16 cellular contexts compared by ENCODE assay signal in the genomic region with DNA sequence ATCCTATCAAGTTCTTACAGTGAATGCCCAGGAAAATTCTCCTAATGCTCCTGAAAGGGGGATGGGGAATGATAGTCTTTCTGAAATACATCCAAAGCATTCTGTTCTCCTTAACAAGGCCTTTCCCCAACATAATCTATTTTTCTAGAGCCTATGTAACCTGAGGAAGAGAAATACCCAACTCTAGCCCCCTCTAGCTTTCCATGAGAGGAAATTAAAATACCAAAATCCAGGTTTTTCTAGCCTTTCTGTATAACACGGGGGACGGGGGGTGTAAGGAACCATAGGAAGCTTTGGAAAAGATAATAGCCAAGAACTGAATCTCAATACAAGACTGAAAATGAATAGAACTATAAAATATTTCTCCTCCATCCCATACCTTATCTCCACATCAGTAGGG.
DNase-seq lines count a peak whose midpoint lies in the region; ATAC-seq, FAIRE-seq and TF ChIP-seq lines count a peak whose summit lies in the region.
"Had no signal": no experiment of that assay in that cellular context is flagged by ENCODE, and none has a peak within 500 bp of the region (broad histone marks: within the 10 kb centered on the region; RNA-seq: fewer than 3 reads in every experiment).

No MANE protein-coding gene starts in this region.

- H2BK15ac ChIP-seq in H1 (ENCODE audit: low read length): no peak overlapping the region

- no peaks in the 10 kb centered on the region for H3K9me2 ChIP-seq in GM23338 (ENCODE audit: insufficient read depth)

- no peak overlapping the region for H3K27ac Mint-ChIP-seq in GM23338
- no peak overlapping the region for H3K27ac Mint-ChIP-seq in neural progenitor cell
- H3K27ac Mint-ChIP-seq in effector memory CD8-positive, alpha-beta T cell: no peak overlapping the region
- H3K27ac Mint-ChIP-seq: CD4-positive, alpha-beta T cell had no signal

- no peak overlapping the region for H2AK5ac ChIP-seq in H1 (ENCODE audit: low read depth, low read length)

- CTCF ChIA-PET in H1 (lab: Charles Lee; ENCODE audit: partially characterized antibody): interaction anchor here (0.6 to 2.4 kb wide), 11 partner anchors 10 to 371 kb away, joined by 3 to 7 read pairs (median 3); no protein-coding TSS in a partner anchor

- H2BK20ac ChIP-seq in H1 (ENCODE audit: low read length): no peak overlapping the region

- no peak overlapping the region for H2BK120ac ChIP-seq in H1 (replicated peaks; ENCODE audit: low read depth, low read length)

- no peaks in the 10 kb centered on the region for H3K79me2 ChIP-seq in GM23338 (replicated peaks; ENCODE audit: insufficient read depth)
- no peaks in the 10 kb centered on the region for H3K79me2 ChIP-seq in H1 (ENCODE audit: control insufficient read depth in 1 of 2, insufficient read depth in 2 of 2, low read length in 2 of 2)
- H3K79me2 ChIP-seq in neural progenitor cell (ENCODE audit: low read depth): no peaks in the 10 kb centered on the region

- H3K27ac ChIP-seq in GM23338 (ENCODE audit: low read depth) (no peak overlapping the region), H1 (ENCODE audit: low read depth, low read length) (no peak overlapping the region), neural progenitor cell (no peak overlapping the region), prostate gland (no peak overlapping the region), right cardiac atrium (ENCODE audit: low read length) (no peak overlapping the region)
- H3K27ac ChIP-seq: HL-60 had no signal

- POLR2A ChIA-PET in H1 (lab: Charles Lee; ENCODE audit: partially characterized antibody): no interaction called here

- H3K18ac ChIP-seq in H1 (ENCODE audit: extremely low read depth, low read length): no peak overlapping the region

- DNase-seq in GM23338 (ENCODE audit: low spot score) (peak; percentile 37), OCI-M1 (lab: John Stamatoyannopoulos, UW) (peak; percentile 3), H1 (ENCODE audit: low read depth in 1 of 2, low spot score in 2 of 2) (no peak), neural progenitor cell (ENCODE audit: low spot score) (no peak), prostate gland (ENCODE audit: low spot score) (no peak), right cardiac atrium (no peak)
- DNase-seq in effector memory CD8-positive, alpha-beta T cell: no peak
- DNase-seq: ACHN; C1 segment of cervical spinal cord; Calu3; CD4-positive, alpha-beta T cell; DMS 273 treated with DMSO at 0.1 percent for 48 hours; GOT3; HCEC 1CT had no signal

- H3K56ac ChIP-seq in H1 (replicated peaks; ENCODE audit: insufficient read length, low read depth, low read length): no peak overlapping the region

- peak in 1 of 2 experiments; percentile 28; a peak in 3 of 4 replicates for TF ChIP-seq RAD21 in H1 (IDR thresholded peaks at IDR 0.05 in 1 of 2, conservative IDR thresholded peaks at IDR 0.05 in 1 of 2; ENCODE audit: low read depth in 2 of 2, low read length in 2 of 2)

- H3K4me2 ChIP-seq in GM23338: no peak overlapping the region
- no peak overlapping the region for H3K4me2 ChIP-seq in H1 (ENCODE audit: insufficient read depth in 1 of 2, low read depth in 2 of 2, low read length in 2 of 2)
- no peak overlapping the region for H3K4me2 ChIP-seq in neural progenitor cell

- no peaks in the 10 kb centered on the region for H3K79me1 ChIP-seq in H1 (ENCODE audit: low read depth, low read length)

- no peaks in the 10 kb centered on the region for H4K20me1 ChIP-seq in GM23338 (replicated peaks; ENCODE audit: insufficient read depth)
- no peaks in the 10 kb centered on the region for H4K20me1 ChIP-seq in H1 (replicated peaks in 1 of 2; ENCODE audit: control insufficient read depth in 1 of 2, insufficient read depth in 2 of 2, low read length in 2 of 2)
- no peaks in the 10 kb centered on the region for H4K20me1 ChIP-seq in neural progenitor cell (ENCODE audit: low read depth)

- no peak for TF ChIP-seq EP300 in H1 (IDR thresholded peaks at IDR 0.05; ENCODE audit: borderline replicate concordance in 1 of 2, low read depth in 2 of 2, low read length in 2 of 2)

- no peaks in the 10 kb centered on the region for H3K27me3 ChIP-seq in GM23338 (ENCODE audit: insufficient read depth)
- H3K27me3 ChIP-seq in H1 (replicated peaks in 1 of 4; ENCODE audit: control insufficient read depth in 3 of 4, extremely low read depth in 1 of 4, insufficient read depth in 3 of 4, low read length in 3 of 4): no peaks in the 10 kb centered on the region
- no peaks in the 10 kb centered on the region for H3K27me3 ChIP-seq in neural progenitor cell
- H3K27me3 ChIP-seq in prostate gland (replicated peaks; ENCODE audit: insufficient read depth): no peaks in the 10 kb centered on the region
- H3K27me3 ChIP-seq in right cardiac atrium (ENCODE audit: control insufficient read depth, insufficient read depth): no peaks in the 10 kb centered on the region

- H3K4me3 ChIP-seq in GM23338 (no peak overlapping the region), H1 (ENCODE audit: extremely low read depth in 1 of 4, insufficient read depth in 2 of 4, low read depth in 3 of 4, low read length in 4 of 4) (no peak overlapping the region), neural progenitor cell (no peak overlapping the region), prostate gland (no peak overlapping the region), right cardiac atrium (ENCODE audit: low read length) (no peak overlapping the region)

- H3K36me3 ChIP-seq in GM23338 (ENCODE audit: insufficient read depth) (no peaks in the 10 kb centered on the region), H1 (ENCODE audit: control insufficient read depth in 2 of 4, insufficient read depth in 4 of 4, low read length in 3 of 4) (no peaks in the 10 kb centered on the region), neural progenitor cell (no peaks in the 10 kb centered on the region), prostate gland (no peaks in the 10 kb centered on the region)

- no peak overlapping the region for H2BK5ac ChIP-seq in H1 (ENCODE audit: low read depth, low read length)

- WGBS in H1 (ENCODE audit: extremely low coverage in 1 of 2, insufficient coverage in 1 of 2, insufficient read length in 1 of 2, insufficient replicate concordance in 2 of 2, low coverage in 1 of 2, low lambda C conversion rate in 2 of 2, missing lambda C conversion rate in 1 of 2), 2 experiments: 88% methylated on average over 2 of the region's 2 CpGs; no CpG with 5 or more reads in 1 of the 2 experiments
- WGBS in prostate gland: 92% methylated on average over 2 of the region's 2 CpGs
- 85% methylated on average over 2 of the region's 2 CpGs for WGBS in right cardiac atrium

- FAIRE-seq in H1 (lab: Jason Lieb, UNC): no peak
- FAIRE-seq: GM12891 had no signal

- no peaks in the 10 kb centered on the region for H3K23me2 ChIP-seq in H1 (ENCODE audit: low read depth, low read length)

- no peak for TF ChIP-seq POLR2A in H1 (IDR thresholded peaks at IDR 0.05; ENCODE audit: control extremely low read depth in 1 of 2, low read depth in 2 of 2, low read length in 2 of 2)
- no peak for TF ChIP-seq POLR2A in prostate gland (IDR thresholded peaks at IDR 0.05)

- H3K4me3 Mint-ChIP-seq in GM23338 (no peak overlapping the region), neural progenitor cell (no peak overlapping the region)
- no peak overlapping the region for H3K4me3 Mint-ChIP-seq in effector memory CD8-positive, alpha-beta T cell
- H3K4me3 Mint-ChIP-seq: CD4-positive, alpha-beta T cell had no signal

- H3K4me1 Mint-ChIP-seq in GM23338 (peaks cover 4% of the 10 kb centered on the region; the same call in 1 of the 3 replicates), neural progenitor cell (no peaks in the 10 kb centered on the region)
- no peaks in the 10 kb centered on the region for H3K4me1 Mint-ChIP-seq in effector memory CD8-positive, alpha-beta T cell (ENCODE audit: low read depth in 2 of 2)

- H3K23ac ChIP-seq in H1 (ENCODE audit: insufficient read length): no peak overlapping the region

- no peak overlapping the region for H4K5ac ChIP-seq in H1 (ENCODE audit: insufficient read length, low read depth, low read length)

- H3K9me3 ChIP-seq in H1 (ENCODE audit: insufficient read depth in 2 of 2, low read depth in 1 of 2, low read length in 1 of 2) (no peaks in the 10 kb centered on the region), neural progenitor cell (ENCODE audit: low read depth) (no peaks in the 10 kb centered on the region), prostate gland (no peaks in the 10 kb centered on the region), right cardiac atrium (ENCODE audit: control insufficient read depth, low read length) (no peaks in the 10 kb centered on the region)

- H3K36me3 Mint-ChIP-seq in GM23338 (ENCODE audit: low read depth) (no peaks in the 10 kb centered on the region), neural progenitor cell (no peaks in the 10 kb centered on the region)
- H3K36me3 Mint-ChIP-seq in effector memory CD8-positive, alpha-beta T cell (ENCODE audit: insufficient read depth): no peaks in the 10 kb centered on the region

- no peaks in the 10 kb centered on the region for H3K4me1 ChIP-seq in GM23338 (ENCODE audit: insufficient read depth)
- H3K4me1 ChIP-seq in H1 (replicated peaks in 1 of 4; ENCODE audit: control insufficient read depth in 3 of 4, insufficient read depth in 4 of 4, low read length in 3 of 4): no peaks in the 10 kb centered on the region
- H3K4me1 ChIP-seq in neural progenitor cell: no peaks in the 10 kb centered on the region
- H3K4me1 ChIP-seq in prostate gland (replicated peaks): no peaks in the 10 kb centered on the region
- H3K4me1 ChIP-seq in right cardiac atrium (ENCODE audit: control insufficient read depth, insufficient read depth, low read length): no peaks in the 10 kb centered on the region

- no peaks in the 10 kb centered on the region for H3K27me3 Mint-ChIP-seq in GM23338 (ENCODE audit: insufficient read depth, low read depth, poor library complexity)
- no peaks in the 10 kb centered on the region for H3K27me3 Mint-ChIP-seq in neural progenitor cell (ENCODE audit: insufficient read depth, low read depth)
- no peaks in the 10 kb centered on the region for H3K27me3 Mint-ChIP-seq in effector memory CD8-positive, alpha-beta T cell
- H3K27me3 Mint-ChIP-seq: CD4-positive, alpha-beta T cell had no signal

- no peak overlapping the region for H2BK12ac ChIP-seq in H1 (ENCODE audit: low read depth, low read length)

- TF ChIP-seq CTCF in GM23338 (conservative IDR thresholded peaks at IDR 0.05; ENCODE audit: low read depth in 2 of 2) (peak; percentile 40 to 43; a peak in 3 of 4 replicates), H1 (IDR thresholded peaks at IDR 0.05; ENCODE audit: control extremely low read depth in 1 of 3, insufficient read depth in 1 of 3, low read depth in 1 of 3, low read length in 3 of 3) (peak in 1 of 3 experiments; percentile 15; a peak in 1 of 4 replicates), neural progenitor cell (IDR thresholded peaks at IDR 0.05) (peak; percentile 21), prostate gland (IDR thresholded peaks at IDR 0.05) (no peak)

- H2AFZ ChIP-seq in GM23338 (peak overlapping the region; percentile 35; the same call in 1 of the 2 replicates), H1 (ENCODE audit: low read length) (peak overlapping the region; percentile 76; the same call in 1 of the 2 replicates), neural progenitor cell (replicated peaks) (peak overlapping the region; percentile 67)

- no peak overlapping the region for H4K8ac ChIP-seq in H1 (ENCODE audit: extremely low read depth, insufficient read depth, low read length)

- no peak overlapping the region for H4K91ac ChIP-seq in H1 (replicated peaks; ENCODE audit: insufficient read length, low read length)

- no peak overlapping the region for H3K4ac ChIP-seq in H1 (replicated peaks; ENCODE audit: insufficient read length, low read depth, low read length)

- H3F3A ChIP-seq in GM23338 (replicated peaks; ENCODE audit: low read depth) (no peaks in the 10 kb centered on the region), neural progenitor cell (ENCODE audit: low read depth) (no peaks in the 10 kb centered on the region)

- H3K9ac ChIP-seq in H1 (replicated peaks in 1 of 4; ENCODE audit: extremely low read depth in 1 of 4, low read depth in 3 of 4, low read length in 3 of 4): no peak overlapping the region
- no peak overlapping the region for H3K9ac ChIP-seq in neural progenitor cell

- H3K14ac ChIP-seq in H1 (ENCODE audit: insufficient read length): no peak overlapping the region

- ATAC-seq in GM23338: no peak
- ATAC-seq in right cardiac atrium: no peak
- no peak for ATAC-seq in effector memory CD8-positive, alpha-beta T cell (replicated peaks)

- intact Hi-C loops in prostate gland (cut with DNase I) (no loop called here), right cardiac atrium (cut with DNase I) (no loop called here)

- no peaks in the 10 kb centered on the region for H3K9me3 Mint-ChIP-seq in GM23338
- no peaks in the 10 kb centered on the region for H3K9me3 Mint-ChIP-seq in neural progenitor cell
- peaks cover 0 to 2% of the 10 kb centered on the region in 2 donors for H3K9me3 Mint-ChIP-seq in effector memory CD8-positive, alpha-beta T cell
- H3K9me3 Mint-ChIP-seq: CD4-positive, alpha-beta T cell had no signal

Comparison
In these comparisons a context has a peak if more than half of its experiments do, and no peak if none do; other contexts are left out.
1. DNase-seq: peak in GM23338 (single experiment) and OCI-M1 (single experiment); none in H1 (0 of 2), neural progenitor cell (single experiment), prostate gland (single experiment), right cardiac atrium (0 of 3) and effector memory CD8-positive, alpha-beta T cell (0 of 3).
2. CTCF ChIP-seq: peak in GM23338 (2 of 2) and neural progenitor cell (single experiment); none in prostate gland (0 of 4).
3. Peak in every context shown above with its lines, with median percentiles within 50 percentile points of each other: H2AFZ ChIP-seq.